ENCODE assay signal across 1 cellular context in genomic region chr12:106583578-106584103, GRCh38.
TF ChIP-seq lines count a peak whose summit lies in the region.

No MANE protein-coding gene starts in this region.

TF ChIP-seq in HEK293, 187 proteins besides CTCF, POLR2A, EP300 and RAD21 (continued from another document):
- TF ChIP-seq KLF17 (tag by site-specific recombination; IDR thresholded peaks at IDR 0.05) (no peak), ZNF423 (tag by site-specific recombination; IDR thresholded peaks at IDR 0.05) (no peak), ZNF138 (tag by site-specific recombination; IDR thresholded peaks at IDR 0.05; ENCODE audit: borderline replicate concordance) (no peak), ZSCAN16 (tag by site-specific recombination; IDR thresholded peaks at IDR 0.05) (no peak), ZFHX2 (tag by site-specific recombination; conservative IDR thresholded peaks at IDR 0.05) (no peak), ZNF548 (tag by site-specific recombination; IDR thresholded peaks at IDR 0.05) (no peak), ZNF670 (tag by site-specific recombination; IDR thresholded peaks at IDR 0.05; ENCODE audit: low read depth) (no peak), KLF9 (tag by site-specific recombination; IDR thresholded peaks at IDR 0.05; ENCODE audit: low read depth) (0 out of 2 replicates have a peak, but pooled peaks have one; percentile 47), ZNF692 (tag by site-specific recombination; IDR thresholded peaks at IDR 0.05) (no peak), TSHZ1 (tag by site-specific recombination; IDR thresholded peaks at IDR 0.05; ENCODE audit: borderline replicate concordance) (no peak), SCRT2 (tag by site-specific recombination; IDR thresholded peaks at IDR 0.05) (no peak), RBAK (tag by site-specific recombination; IDR thresholded peaks at IDR 0.05) (no peak), ZIC2 (tag by site-specific recombination; IDR thresholded peaks at IDR 0.05) (no peak), SALL2 (tag by site-specific recombination; IDR thresholded peaks at IDR 0.05; ENCODE audit: borderline replicate concordance) (no peak), ZNF629 (tag by site-specific recombination; IDR thresholded peaks at IDR 0.05) (no peak), PRDM1 (tag by site-specific recombination; IDR thresholded peaks at IDR 0.05) (no peak), ZNF600 (tag by site-specific recombination; IDR thresholded peaks at IDR 0.05) (peak; percentile 27; the same call in 1 of the 2 replicates), GLIS1 (tag by site-specific recombination; IDR thresholded peaks at IDR 0.05) (peak; percentile 20; the same call in 1 of the 2 replicates), ZNF184 (tag by site-specific recombination; IDR thresholded peaks at IDR 0.05) (no peak)
- TF ChIP-seq, protein P1, sequence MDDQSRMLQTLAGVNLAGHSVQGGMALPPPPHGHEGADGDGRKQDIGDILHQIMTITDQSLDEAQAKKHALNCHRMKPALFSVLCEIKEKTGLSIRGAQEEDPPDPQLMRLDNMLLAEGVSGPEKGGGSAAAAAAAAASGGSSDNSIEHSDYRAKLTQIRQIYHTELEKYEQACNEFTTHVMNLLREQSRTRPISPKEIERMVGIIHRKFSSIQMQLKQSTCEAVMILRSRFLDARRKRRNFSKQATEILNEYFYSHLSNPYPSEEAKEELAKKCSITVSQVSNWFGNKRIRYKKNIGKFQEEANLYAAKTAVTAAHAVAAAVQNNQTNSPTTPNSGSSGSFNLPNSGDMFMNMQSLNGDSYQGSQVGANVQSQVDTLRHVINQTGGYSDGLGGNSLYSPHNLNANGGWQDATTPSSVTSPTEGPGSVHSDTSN (CRISPR knock-in tag; IDR thresholded peaks at IDR 0.05): no peak
- TF ChIP-seq, protein P2, sequence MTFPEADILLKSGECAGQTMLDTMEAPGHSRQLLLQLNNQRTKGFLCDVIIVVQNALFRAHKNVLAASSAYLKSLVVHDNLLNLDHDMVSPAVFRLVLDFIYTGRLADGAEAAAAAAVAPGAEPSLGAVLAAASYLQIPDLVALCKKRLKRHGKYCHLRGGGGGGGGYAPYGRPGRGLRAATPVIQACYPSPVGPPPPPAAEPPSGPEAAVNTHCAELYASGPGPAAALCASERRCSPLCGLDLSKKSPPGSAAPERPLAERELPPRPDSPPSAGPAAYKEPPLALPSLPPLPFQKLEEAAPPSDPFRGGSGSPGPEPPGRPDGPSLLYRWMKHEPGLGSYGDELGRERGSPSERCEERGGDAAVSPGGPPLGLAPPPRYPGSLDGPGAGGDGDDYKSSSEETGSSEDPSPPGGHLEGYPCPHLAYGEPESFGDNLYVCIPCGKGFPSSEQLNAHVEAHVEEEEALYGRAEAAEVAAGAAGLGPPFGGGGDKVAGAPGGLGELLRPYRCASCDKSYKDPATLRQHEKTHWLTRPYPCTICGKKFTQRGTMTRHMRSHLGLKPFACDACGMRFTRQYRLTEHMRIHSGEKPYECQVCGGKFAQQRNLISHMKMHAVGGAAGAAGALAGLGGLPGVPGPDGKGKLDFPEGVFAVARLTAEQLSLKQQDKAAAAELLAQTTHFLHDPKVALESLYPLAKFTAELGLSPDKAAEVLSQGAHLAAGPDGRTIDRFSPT (tag by site-specific recombination; IDR thresholded peaks at IDR 0.05): no peak
TF ChIP-seq in HEK293: peak in this region for 6.
